ENCODE assay signal across 8 cellular contexts in genomic region chr10:9302142-9302746, GRCh38.
A peak's percentile ranks its signal among the peaks of the same experiment; 100 is the strongest.
DNase-seq lines count a peak whose midpoint lies in the region; ATAC-seq, FAIRE-seq and TF ChIP-seq lines count a peak whose summit lies in the region.

No MANE protein-coding gene starts in this region.

- H3K4me1 Mint-ChIP-seq in activated T-cell treated with anti-CD3 and anti-CD28 coated beads, Interleukin-2, amount 50 U/mL, for 72 hours (ENCODE audit: low read depth): peaks cover 6% of the 10 kb centered on the region
- H3K4me1 Mint-ChIP-seq in endothelial cell (ENCODE audit: unreplicated experiment) (peaks cover 4% of the 10 kb centered on the region), neural crest cell (peaks cover 8% of the 10 kb centered on the region)

- FAIRE-seq in RCC 7860 (lab: Jason Lieb, UNC): peak; percentile 90

- ATAC-seq in activated T-cell treated with anti-CD3 and anti-CD28 coated beads, Interleukin-2, amount 50 U/mL, for 72 hours (replicated peaks in 1 of 2): peak; percentile 32 to 58
- ATAC-seq in HG03354 (IDR thresholded peaks at IDR 0.05; ENCODE audit: poor library complexity, severe bottlenecking, unreplicated experiment) (peak; percentile 53), GM18517 (IDR thresholded peaks at IDR 0.05; ENCODE audit: unreplicated experiment) (no peak)

- DNase-seq in activated T-cell treated with anti-CD3 and anti-CD28 coated beads, Interleukin-2, amount 50 U/mL, for 72 hours: peak; percentile 7 to 36
- DNase-seq in activated T-cell treated with anti-CD3 and anti-CD28 coated beads, Interleukin-2, amount 50 U/mL, for 48 hours: no peak
- DNase-seq in RCC 7860 (ENCODE audit: low spot score): peak; percentile 17
- DNase-seq in endothelial cell (ENCODE audit: low spot score): peak; percentile 33
- DNase-seq in neural crest cell (ENCODE audit: low read depth, low spot score): no peak
- no peak for DNase-seq in mesenteric fat pad (ENCODE audit: low spot score)

- H3K27me3 Mint-ChIP-seq in activated T-cell treated with anti-CD3 and anti-CD28 coated beads, Interleukin-2, amount 50 U/mL, for 72 hours (ENCODE audit: low read depth): peaks cover 26% of the 10 kb centered on the region
- H3K27me3 Mint-ChIP-seq in endothelial cell (ENCODE audit: unreplicated experiment): no peaks in the 10 kb centered on the region
- peaks cover 32% of the 10 kb centered on the region for H3K27me3 Mint-ChIP-seq in neural crest cell (ENCODE audit: low read depth)

- TF ChIP-seq CTCF in endothelial cell (IDR thresholded peaks at IDR 0.05; ENCODE audit: unreplicated experiment) (peak; percentile 66), neural crest cell (conservative IDR thresholded peaks at IDR 0.05) (peak; percentile 80)

- no peaks in the 10 kb centered on the region for H3K36me3 Mint-ChIP-seq in activated T-cell treated with anti-CD3 and anti-CD28 coated beads, Interleukin-2, amount 50 U/mL, for 72 hours (ENCODE audit: insufficient read depth in 2 of 2)
- H3K36me3 Mint-ChIP-seq in endothelial cell (ENCODE audit: low read depth, unreplicated experiment) (no peaks in the 10 kb centered on the region), neural crest cell (ENCODE audit: low read depth) (no peaks in the 10 kb centered on the region)

- H3K27ac Mint-ChIP-seq in activated T-cell treated with anti-CD3 and anti-CD28 coated beads, Interleukin-2, amount 50 U/mL, for 72 hours: no peak overlapping the region
- H3K27ac Mint-ChIP-seq in endothelial cell (ENCODE audit: unreplicated experiment): no peak overlapping the region
- H3K27ac Mint-ChIP-seq in neural crest cell (ENCODE audit: unreplicated experiment): no peak overlapping the region

- no peak overlapping the region for H3K4me3 Mint-ChIP-seq in activated T-cell treated with anti-CD3 and anti-CD28 coated beads, Interleukin-2, amount 50 U/mL, for 72 hours
- H3K4me3 Mint-ChIP-seq in endothelial cell (ENCODE audit: unreplicated experiment) (no peak overlapping the region), neural crest cell (no peak overlapping the region)

- H3K9me3 Mint-ChIP-seq in activated T-cell treated with anti-CD3 and anti-CD28 coated beads, Interleukin-2, amount 50 U/mL, for 72 hours: no peaks in the 10 kb centered on the region
- H3K9me3 Mint-ChIP-seq in endothelial cell (ENCODE audit: unreplicated experiment): no peaks in the 10 kb centered on the region
- no peaks in the 10 kb centered on the region for H3K9me3 Mint-ChIP-seq in neural crest cell

Comparison
In these comparisons a context has a peak if more than half of its experiments do, and no peak if none do; other contexts are left out.
1. DNase-seq: peak in activated T-cell treated with anti-CD3 and anti-CD28 coated beads, Interleukin-2, amount 50 U/mL, for 72 hours (2 of 2), RCC 7860 (single experiment) and endothelial cell (single experiment); none in activated T-cell treated with anti-CD3 and anti-CD28 coated beads, Interleukin-2, amount 50 U/mL, for 48 hours (0 of 2), neural crest cell (single experiment) and mesenteric fat pad (single experiment).